ENCODE assay signal across 28 cellular contexts in the genomic region with DNA sequence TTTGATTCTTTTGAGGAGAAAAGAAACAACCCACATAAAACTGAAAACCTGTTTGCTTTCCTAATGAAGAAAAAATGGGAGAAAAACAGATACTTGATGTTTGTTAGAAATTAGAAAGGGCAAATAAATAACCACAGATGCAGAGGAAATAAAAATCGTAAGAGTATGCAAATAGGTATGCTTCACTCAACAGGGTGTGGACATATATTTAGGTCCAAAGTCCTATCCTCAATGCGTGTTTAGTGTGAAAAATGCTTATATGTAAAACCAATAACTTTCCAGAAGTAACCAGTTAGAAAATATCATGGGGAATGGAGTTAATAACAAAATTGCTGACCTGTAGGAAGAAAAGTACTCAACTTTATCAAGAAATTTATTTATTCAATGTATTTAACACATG.
"Had no signal": no experiment of that assay in that cellular context is flagged by ENCODE, and none has a peak within 500 bp of the region (broad histone marks: within the 10 kb centered on the region; RNA-seq: fewer than 3 reads in every experiment).

No MANE protein-coding gene starts in this region.

- H3K4me3 Mint-ChIP-seq: stimulated activated effector memory CD8-positive, alpha-beta T cell treated with anti-CD3 and anti-CD28 coated beads, Interleukin-12 subunit alpha, Interleukin-12 subunit beta, amount 100 ng/mL, for 72 hours; stimulated activated memory B cell treated with anti-CD40 and anti-IgM and Interleukin-4, amounts not matched to agents 10 μg/mL and 1 μg/mL and 100 μg/mL, for 72 hours; stimulated activated naive B cell treated with anti-CD40 and anti-IgM and Interleukin-4, amounts not matched to agents 10 μg/mL and 1 μg/mL and 100 μg/mL, for 72 hours; stimulated activated naive CD8-positive, alpha-beta T cell treated with anti-CD3 and anti-CD28 coated beads, Interleukin-15, amount 100 ng/mL, for 72 hours; stimulated activated naive CD8-positive, alpha-beta T cell treated with anti-CD3 and anti-CD28 coated beads, Interleukin-15, Interleukin-2, amounts not matched to agents 100 ng/mL and 50 ng/mL, for 24 hours; type B pancreatic cell had no signal

- H3K4me3 ChIP-seq: stomach, suprapubic skin, testis, thoracic aorta, thyroid gland, tibial artery, tibial nerve, transverse colon, upper lobe of left lung, upper lobe of right lung, uterus, vagina had no signal

- H3K36me3 ChIP-seq: suprapubic skin, thyroid gland, tibial artery, tibial nerve, transverse colon, upper lobe of right lung, uterus, vagina had no signal

- H3K4me1 Mint-ChIP-seq: stimulated activated effector memory CD8-positive, alpha-beta T cell treated with anti-CD3 and anti-CD28 coated beads, Interleukin-12 subunit alpha, Interleukin-12 subunit beta, amount 100 ng/mL, for 72 hours; stimulated activated memory B cell treated with anti-CD40 and anti-IgM and Interleukin-4, amounts not matched to agents 10 μg/mL and 1 μg/mL and 100 μg/mL, for 72 hours; stimulated activated naive B cell treated with anti-CD40 and anti-IgM and Interleukin-4, amounts not matched to agents 10 μg/mL and 1 μg/mL and 100 μg/mL, for 72 hours had no signal

- H3K4me1 ChIP-seq: stomach, suprapubic skin, testis, thyroid gland, tibial artery, tibial nerve, upper lobe of left lung, upper lobe of right lung, uterus, vagina had no signal

- H3K27ac Mint-ChIP-seq: stimulated activated effector memory CD8-positive, alpha-beta T cell treated with anti-CD3 and anti-CD28 coated beads, Interleukin-12 subunit alpha, Interleukin-12 subunit beta, amount 100 ng/mL, for 72 hours; stimulated activated memory B cell treated with anti-CD40 and anti-IgM and Interleukin-4, amounts not matched to agents 10 μg/mL and 1 μg/mL and 100 μg/mL, for 72 hours; stimulated activated naive B cell treated with anti-CD40 and anti-IgM and Interleukin-4, amounts not matched to agents 10 μg/mL and 1 μg/mL and 100 μg/mL, for 72 hours; stimulated activated naive CD8-positive, alpha-beta T cell treated with anti-CD3 and anti-CD28 coated beads, Interleukin-15, amount 100 ng/mL, for 72 hours; stimulated activated naive CD8-positive, alpha-beta T cell treated with anti-CD3 and anti-CD28 coated beads, Interleukin-15, Interleukin-2, amounts not matched to agents 100 ng/mL and 50 ng/mL, for 24 hours; type B pancreatic cell had no signal

- H3K36me3 Mint-ChIP-seq: stimulated activated effector memory CD8-positive, alpha-beta T cell treated with anti-CD3 and anti-CD28 coated beads, Interleukin-12 subunit alpha, Interleukin-12 subunit beta, amount 100 ng/mL, for 72 hours; stimulated activated memory B cell treated with anti-CD40 and anti-IgM and Interleukin-4, amounts not matched to agents 10 μg/mL and 1 μg/mL and 100 μg/mL, for 72 hours; stimulated activated naive B cell treated with anti-CD40 and anti-IgM and Interleukin-4, amounts not matched to agents 10 μg/mL and 1 μg/mL and 100 μg/mL, for 72 hours; type B pancreatic cell had no signal

- H3K27me3 Mint-ChIP-seq: stimulated activated naive CD8-positive, alpha-beta T cell treated with anti-CD3 and anti-CD28 coated beads, Interleukin-15, amount 100 ng/mL, for 72 hours had no signal

- ATAC-seq: stimulated activated effector memory CD8-positive, alpha-beta T cell treated with anti-CD3 and anti-CD28 coated beads, Interleukin-12 subunit alpha, Interleukin-12 subunit beta, amount 100 ng/mL, for 72 hours; stimulated activated memory B cell treated with anti-CD40 and anti-IgM and Interleukin-4, amounts not matched to agents 10 μg/mL and 1 μg/mL and 100 μg/mL, for 72 hours; stimulated activated naive B cell treated with anti-CD40 and anti-IgM and Interleukin-4, amounts not matched to agents 10 μg/mL and 1 μg/mL and 100 μg/mL, for 72 hours; stimulated activated naive CD8-positive, alpha-beta T cell treated with anti-CD3 and anti-CD28 coated beads, Interleukin-15, amount 100 ng/mL, for 72 hours; stimulated activated naive CD8-positive, alpha-beta T cell treated with anti-CD3 and anti-CD28 coated beads, Interleukin-15, Interleukin-2, amounts not matched to agents 100 U/mL and 50 U/mL, for 24 hours had no signal

- H3K9me3 Mint-ChIP-seq: stimulated activated effector memory CD8-positive, alpha-beta T cell treated with anti-CD3 and anti-CD28 coated beads, Interleukin-12 subunit alpha, Interleukin-12 subunit beta, amount 100 ng/mL, for 72 hours; stimulated activated memory B cell treated with anti-CD40 and anti-IgM and Interleukin-4, amounts not matched to agents 10 μg/mL and 1 μg/mL and 100 μg/mL, for 72 hours; stimulated activated naive B cell treated with anti-CD40 and anti-IgM and Interleukin-4, amounts not matched to agents 10 μg/mL and 1 μg/mL and 100 μg/mL, for 72 hours; stimulated activated naive CD8-positive, alpha-beta T cell treated with anti-CD3 and anti-CD28 coated beads, Interleukin-15, amount 100 ng/mL, for 72 hours; stimulated activated naive CD8-positive, alpha-beta T cell treated with anti-CD3 and anti-CD28 coated beads, Interleukin-15, Interleukin-2, amounts not matched to agents 100 ng/mL and 50 ng/mL, for 24 hours; type B pancreatic cell had no signal

- DNase-seq: stimulated activated CD4-positive, alpha-beta T cell treated with anti-CD3 and anti-CD28 coated beads, Interleukin-2, amount 100 ng/mL, for 48 hours; stimulated activated CD4-positive, alpha-beta T cell treated with anti-CD3 and anti-CD28 coated beads, Interleukin-4, amount 100 ng/mL, for 1 hour; stimulated activated CD4-positive, alpha-beta T cell treated with anti-CD3 and anti-CD28 coated beads, Interleukin-4, amount 100 ng/mL, for 24 hours; stimulated activated CD4-positive, alpha-beta T cell treated with anti-CD3 and anti-CD28 coated beads, Interleukin-4, amount 100 ng/mL, for 4 hours; stimulated activated CD8-positive, alpha-beta memory T cell treated with anti-CD3 and anti-CD28 coated beads, Interleukin-4, amount 100 ng/mL, for 48 hours; stimulated activated naive B cell treated with anti-CD40 and anti-IgM and Interleukin-4, amounts not matched to agents 10 μg/mL and 1 μg/mL and 100 μg/mL, for 72 hours; stimulated activated naive CD4-positive, alpha-beta T cell; stimulated activated naive CD4-positive, alpha-beta T cell treated with Interleukin-2 at 50 U/mL for 16 hours; stimulated activated naive CD8-positive, alpha-beta T cell treated with anti-CD3 and anti-CD28 coated beads, Interleukin-15, amount 100 ng/mL, for 72 hours; substantia nigra; testis; thyroid gland; transverse colon; trophoblast cell; uterus had no signal

- H3K9me3 ChIP-seq: stomach, suprapubic skin, testis, thoracic aorta, thyroid gland, tibial artery, tibial nerve, transverse colon, upper lobe of left lung, upper lobe of right lung, uterus, vagina had no signal
